Comparison of ENCODE assay signal across 32 cellular contexts in the genomic region with DNA sequence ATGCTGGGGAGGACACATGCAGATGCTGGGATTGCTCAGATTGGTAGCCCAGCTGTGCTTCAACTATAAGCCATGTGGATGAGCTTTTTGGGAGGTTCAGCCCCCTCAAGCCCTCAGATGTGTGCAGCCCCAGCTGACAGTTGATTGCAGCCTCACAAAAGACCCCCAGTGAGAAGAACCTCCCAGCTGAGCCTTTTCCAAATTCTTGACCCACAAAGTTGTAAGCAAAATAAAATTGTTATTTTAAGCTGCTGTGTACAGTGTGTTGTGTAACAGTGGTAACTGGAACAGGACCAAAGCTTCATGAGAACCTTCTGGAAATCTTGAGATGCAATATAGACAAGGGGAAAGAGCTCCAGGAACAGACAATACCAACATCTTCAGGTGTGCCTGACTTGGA.
"Had no signal": no experiment of that assay in that cellular context is flagged by ENCODE, and none has a peak within 500 bp of the region (broad histone marks: within the 10 kb centered on the region; RNA-seq: fewer than 3 reads in every experiment).

No MANE protein-coding gene starts in this region.

- DNase-seq: activated CD4-positive, alpha-beta memory T cell treated with anti-CD3 and anti-CD28 coated beads, Interleukin-2, amount 10 ng/mL, durations not matched to agents 7 days and 5 days; activated CD4-positive, alpha-beta T cell treated with anti-CD3 and anti-CD28 coated beads for 36 hours; activated CD4-positive, alpha-beta T cell treated with anti-CD3 and anti-CD28 coated beads, Interleukin-2, amount 10 ng/mL, durations not matched to agents 24 days and 14 days; activated CD4-positive, CD25-positive, alpha-beta regulatory T cell; activated CD4-positive, CD25-positive, alpha-beta regulatory T cell treated with anti-CD3 and anti-CD28 coated beads, Interleukin-2, amount 50 U/mL, for 72 hours; activated CD8-positive, alpha-beta memory T cell treated with anti-CD3 and anti-CD28 coated beads, Interleukin-2, amount 50 U/mL, for 48 hours; activated effector memory CD4-positive, alpha-beta T cell treated with Interleukin-2 at 50 U/mL for 16 hours; activated gamma-delta T cell treated with Interleukin-2 at 50 U/mL for 16 hours; activated naive CD4-positive, alpha-beta T cell treated with anti-CD3 and anti-CD28 coated beads, Interleukin-2, amount 50 U/mL, for 16 hours; activated naive CD4-positive, alpha-beta T cell treated with Interleukin-2 at 50 U/mL for 16 hours; activated T-cell treated with anti-CD3 and anti-CD28 coated beads, Interleukin-2, amount 50 U/mL, for 4 hours; amniotic stem cell; anterior cingulate cortex; brain microvascular endothelial cell; caudate nucleus; colonic mucosa; effector CD8-positive, alpha-beta T cell; esophagus squamous epithelium; foreskin keratinocyte; gastrocnemius medialis; glutamatergic neuron; heart left ventricle; SW 1271; T-cell had no signal

- H3K4me1 Mint-ChIP-seq: activated CD4-positive, alpha-beta memory T cell treated with anti-CD3 and anti-CD28 coated beads, Interleukin-2, amount 10 ng/mL, durations not matched to agents 7 days and 5 days; activated CD4-positive, alpha-beta T cell treated with anti-CD3 and anti-CD28 coated beads for 36 hours; activated CD4-positive, alpha-beta T cell treated with anti-CD3 and anti-CD28 coated beads, Interleukin-2, amount 10 ng/mL, durations not matched to agents 24 days and 14 days; activated T-helper 17 cell treated with anti-CD3 and anti-CD28 coated beads, Interleukin-2, amount 50 U/mL, for 72 hours; T-cell had no signal

- H3K27me3 Mint-ChIP-seq: activated CD4-positive, alpha-beta memory T cell treated with anti-CD3 and anti-CD28 coated beads, Interleukin-2, amount 10 ng/mL, durations not matched to agents 7 days and 5 days had no signal

- H3K9me3 ChIP-seq: colonic mucosa, esophagus squamous epithelium, gastrocnemius medialis had no signal

- H3K4me3 ChIP-seq: colonic mucosa, esophagus squamous epithelium, gastrocnemius medialis, heart left ventricle had no signal

- H3K27ac Mint-ChIP-seq: activated CD4-positive, alpha-beta memory T cell treated with anti-CD3 and anti-CD28 coated beads, Interleukin-2, amount 10 ng/mL, durations not matched to agents 7 days and 5 days; activated CD4-positive, alpha-beta T cell treated with anti-CD3 and anti-CD28 coated beads for 36 hours; activated CD4-positive, alpha-beta T cell treated with anti-CD3 and anti-CD28 coated beads, Interleukin-2, amount 10 ng/mL, durations not matched to agents 24 days and 14 days; activated naive CD8-positive, alpha-beta T cell; activated T-helper 17 cell treated with anti-CD3 and anti-CD28 coated beads, Interleukin-2, amount 50 U/mL, for 72 hours; T-cell; T-helper 1 cell treated with Interleukin-12 subunit alpha and Interleukin-12 subunit beta and Interleukin-4 antibody, amounts not matched to agents 30 μg/mL and 1 μg/mL, for 36 hours; T-helper 2 cell treated with Interferon-gamma antibody and Interleukin-4, amounts not matched to agents 5 μg/mL and 100 μg/mL, for 36 hours had no signal

- FAIRE-seq: astrocyte, endometrium, endothelial cell of umbilical vein had no signal

- ATAC-seq: activated CD4-positive, alpha-beta T cell treated with anti-CD3 and anti-CD28 coated beads for 36 hours; activated T-cell treated with anti-CD3 and anti-CD28 coated beads, Interleukin-2, amount 50 U/mL, for 4 hours; activated T-helper 17 cell treated with anti-CD3 and anti-CD28 coated beads, Interleukin-2, amount 50 U/mL, for 72 hours; foreskin keratinocyte; gastrocnemius medialis; heart left ventricle; T-cell had no signal

- H3K36me3 ChIP-seq: brain microvascular endothelial cell, colonic mucosa, esophagus squamous epithelium, gastrocnemius medialis, heart left ventricle had no signal

- H3K4me3 Mint-ChIP-seq: activated CD4-positive, alpha-beta memory T cell treated with anti-CD3 and anti-CD28 coated beads, Interleukin-2, amount 10 ng/mL, durations not matched to agents 7 days and 5 days; activated CD4-positive, alpha-beta T cell treated with anti-CD3 and anti-CD28 coated beads for 36 hours; activated CD4-positive, alpha-beta T cell treated with anti-CD3 and anti-CD28 coated beads, Interleukin-2, amount 10 ng/mL, durations not matched to agents 24 days and 14 days; activated naive CD8-positive, alpha-beta T cell; activated T-cell treated with anti-CD3 and anti-CD28 coated beads, Interleukin-2, amount 50 U/mL, for 4 hours; activated T-helper 17 cell treated with anti-CD3 and anti-CD28 coated beads, Interleukin-2, amount 50 U/mL, for 72 hours; T-cell; T-helper 1 cell treated with Interleukin-12 subunit alpha and Interleukin-12 subunit beta and Interleukin-4 antibody, amounts not matched to agents 30 μg/mL and 1 μg/mL, for 36 hours; T-helper 2 cell treated with Interferon-gamma antibody and Interleukin-4, amounts not matched to agents 5 μg/mL and 100 μg/mL, for 36 hours had no signal

- H3K36me3 Mint-ChIP-seq: activated naive CD8-positive, alpha-beta T cell; T-cell had no signal

- H3K27ac ChIP-seq: brain microvascular endothelial cell, colonic mucosa, epithelial cell of prostate, esophagus squamous epithelium, foreskin keratinocyte, gastrocnemius medialis, heart left ventricle had no signal

- H3K4me1 ChIP-seq: colonic mucosa, foreskin keratinocyte had no signal

- H3K27me3 ChIP-seq: brain microvascular endothelial cell, colonic mucosa, gastrocnemius medialis, heart left ventricle had no signal
